Comparison of ENCODE assay signal across 1 cellular context in genomic region chr16:1942810-1943726, GRCh38.
TF ChIP-seq lines count a peak whose summit lies in the region.

TSS of gene MSRB1 (minus strand) at chr16:1943199. CDS start at chr16:1943156, 43 bp downstream.

TF ChIP-seq in HepG2, 621 proteins besides CTCF, POLR2A, EP300 and RAD21 (continued from another document and continues in another):
- TF ChIP-seq TERF1 (CRISPR knock-in tag; IDR thresholded peaks at IDR 0.05) (no peak), ZNF891 (CRISPR knock-in tag; IDR thresholded peaks at IDR 0.05) (peak; percentile 8; the same call in 1 of the 2 replicates), ZBTB34 (CRISPR knock-in tag; IDR thresholded peaks at IDR 0.05) (0 out of 2 replicates have a peak, but pooled peaks have one; percentile 29), ZNF292 (CRISPR knock-in tag; IDR thresholded peaks at IDR 0.05; ENCODE audit: borderline replicate concordance, low read depth) (0 out of 2 replicates have a peak, but pooled peaks have one; percentile 15), TIGD3 (CRISPR knock-in tag; IDR thresholded peaks at IDR 0.05; ENCODE audit: borderline replicate concordance) (peak; percentile 55; the same call in 1 of the 2 replicates), ZFP37 (CRISPR knock-in tag; IDR thresholded peaks at IDR 0.05; ENCODE audit: borderline replicate concordance) (no peak), MYC (CRISPR knock-in tag; IDR thresholded peaks at IDR 0.05; ENCODE audit: borderline replicate concordance) (peak; percentile 83; the same call in 1 of the 2 replicates), HOXD1 (CRISPR knock-in tag; IDR thresholded peaks at IDR 0.05) (peak; percentile 18; the same call in 1 of the 2 replicates), POGK (CRISPR knock-in tag; conservative IDR thresholded peaks at IDR 0.05) (0 out of 2 replicates have a peak, but pooled peaks have one; percentile 53), GZF1 (CRISPR knock-in tag; IDR thresholded peaks at IDR 0.05) (no peak), CBX1 (IDR thresholded peaks at IDR 0.05; ENCODE audit: low read depth) (peak; percentile 66), ZNF580 (CRISPR knock-in tag; IDR thresholded peaks at IDR 0.05; ENCODE audit: borderline replicate concordance, low read depth) (peak; percentile 35; the same call in 1 of the 2 replicates), MED1 (CRISPR knock-in tag; IDR thresholded peaks at IDR 0.05) (0 out of 2 replicates have a peak, but pooled peaks have one; percentile 45), MXI1 (IDR thresholded peaks at IDR 0.05; ENCODE audit: borderline replicate concordance, low read depth, low read length) (peak; percentile 72; the same call in 1 of the 3 replicates), ZNF124 (CRISPR knock-in tag; IDR thresholded peaks at IDR 0.05) (0 out of 2 replicates have a peak, but pooled peaks have one; percentile 16), TEAD3 (CRISPR knock-in tag; optimal IDR thresholded peaks at IDR 0.05; ENCODE audit: borderline replicate concordance) (no peak), SNRNP70 (IDR thresholded peaks at IDR 0.05; ENCODE audit: low read depth, low read length) (no peak), REXO4 (CRISPR knock-in tag; IDR thresholded peaks at IDR 0.05; ENCODE audit: borderline replicate concordance) (0 out of 2 replicates have a peak, but pooled peaks have one; percentile 70), NR2C2 (CRISPR knock-in tag; IDR thresholded peaks at IDR 0.05; ENCODE audit: borderline replicate concordance) (peak; percentile 57; the same call in 1 of the 2 replicates), ZNF781 (CRISPR knock-in tag; IDR thresholded peaks at IDR 0.05; ENCODE audit: borderline replicate concordance, not compliant biosample characterization) (peak; percentile 37), ZNF576 (CRISPR knock-in tag; IDR thresholded peaks at IDR 0.05) (0 out of 2 replicates have a peak, but pooled peaks have one; percentile 46), FOXC1 (CRISPR knock-in tag; IDR thresholded peaks at IDR 0.05; ENCODE audit: borderline replicate concordance) (peak; percentile 66), SAP130 (CRISPR knock-in tag; IDR thresholded peaks at IDR 0.05; ENCODE audit: low read depth) (peak; percentile 96), ZNF558 (CRISPR knock-in tag; IDR thresholded peaks at IDR 0.05; ENCODE audit: borderline replicate concordance) (0 out of 2 replicates have a peak, but pooled peaks have one; percentile 71), NFYC (CRISPR knock-in tag; IDR thresholded peaks at IDR 0.05) (peak; percentile 84), TGIF2 (CRISPR knock-in tag; IDR thresholded peaks at IDR 0.05) (0 out of 2 replicates have a peak, but pooled peaks have one; percentile 36), ZNF710 (CRISPR knock-in tag; IDR thresholded peaks at IDR 0.05; ENCODE audit: borderline replicate concordance) (peak; percentile 48; the same call in 1 of the 2 replicates), ZNF850 (CRISPR knock-in tag; conservative IDR thresholded peaks at IDR 0.05) (0 out of 2 replicates have a peak, but pooled peaks have one; percentile 16), ZFP91 (CRISPR knock-in tag; IDR thresholded peaks at IDR 0.05; ENCODE audit: borderline replicate concordance) (peak; percentile 71; the same call in 1 of the 2 replicates), ZSCAN22 (CRISPR knock-in tag; IDR thresholded peaks at IDR 0.05) (peak; percentile 89), ZBTB7B (CRISPR knock-in tag; IDR thresholded peaks at IDR 0.05) (peak; percentile 95), ZNF317 (CRISPR knock-in tag; IDR thresholded peaks at IDR 0.05) (peak; percentile 52; the same call in 1 of the 2 replicates), ZNF790 (CRISPR knock-in tag; IDR thresholded peaks at IDR 0.05; ENCODE audit: borderline replicate concordance) (peak; percentile 33; the same call in 1 of the 2 replicates), SNAI1 (CRISPR knock-in tag; IDR thresholded peaks at IDR 0.05; ENCODE audit: borderline replicate concordance) (0 out of 2 replicates have a peak, but pooled peaks have one; percentile 77), AHDC1 (CRISPR knock-in tag; IDR thresholded peaks at IDR 0.05; ENCODE audit: borderline replicate concordance) (0 out of 2 replicates have a peak, but pooled peaks have one; percentile 17), ZMAT3 (CRISPR knock-in tag; conservative IDR thresholded peaks at IDR 0.05) (peak; percentile 68; the same call in 1 of the 2 replicates), NFKBIZ (CRISPR knock-in tag; IDR thresholded peaks at IDR 0.05) (peak; percentile 39; the same call in 1 of the 2 replicates), SP4 (CRISPR knock-in tag; IDR thresholded peaks at IDR 0.05) (peak; percentile 85), ZNF225 (CRISPR knock-in tag; IDR thresholded peaks at IDR 0.05) (no peak), ISL2 (CRISPR knock-in tag; IDR thresholded peaks at IDR 0.05) (peak; percentile 59; the same call in 1 of the 2 replicates), ZNF749 (CRISPR knock-in tag; IDR thresholded peaks at IDR 0.05; ENCODE audit: borderline replicate concordance) (peak; percentile 37; the same call in 1 of the 2 replicates), MXD1 (CRISPR knock-in tag; IDR thresholded peaks at IDR 0.05) (peak; percentile 92), ZNF564 (CRISPR knock-in tag; IDR thresholded peaks at IDR 0.05) (0 out of 2 replicates have a peak, but pooled peaks have one; percentile 20), TEF (CRISPR knock-in tag; IDR thresholded peaks at IDR 0.05) (no peak), HOXA5 (CRISPR knock-in tag; IDR thresholded peaks at IDR 0.05) (0 out of 2 replicates have a peak, but pooled peaks have one; percentile 37)
